In genomic region chr3:49351521-49352011, GRCh38 we compare ENCODE assay signal across 8 cellular contexts. TPM values are rescaled to one million over a fixed set of nuclear protein-coding genes. Genes with fewer than 3 reads are reported as not detected.
DNase-seq lines count a peak whose midpoint lies in the region; ATAC-seq lines count a peak whose summit lies in the region.

No MANE protein-coding gene starts in this region.

- no peak for ATAC-seq in T-cell (replicated peaks in 1 of 4)
- ATAC-seq in GM19328 (IDR thresholded peaks at IDR 0.05; ENCODE audit: unreplicated experiment): no peak

- DNase-seq in H4 (ENCODE audit: low spot score): peak; percentile 74
- no peak for DNase-seq in T-cell
- peak; percentile 1 for DNase-seq in germinal center (ENCODE audit: low spot score)
- DNase-seq in COR-L47 (lab: John Stamatoyannopoulos, UW): no peak
- no peak for DNase-seq in NCI-H774 (lab: John Stamatoyannopoulos, UW)
- DNase-seq in GOT3 (lab: John Stamatoyannopoulos, UW): no peak

- peaks cover 7 to 11% (median 9%) of the 10 kb centered on the region in 3 donors for H3K4me1 ChIP-seq in skeletal muscle tissue (ENCODE audit: control insufficient read depth in 3 of 3, insufficient read depth in 3 of 3, low read length in 3 of 3)

- H3K36me3 ChIP-seq in skeletal muscle tissue (ENCODE audit: control insufficient read depth in 3 of 3, insufficient read depth in 3 of 3, low read length in 3 of 3): peaks cover 6 to 7% (median 7%) of the 10 kb centered on the region in 3 donors

- H3K27me3 Mint-ChIP-seq in T-cell: no peaks in the 10 kb centered on the region

- peaks cover 5% of the 10 kb centered on the region for H3K36me3 Mint-ChIP-seq in T-cell

- no peak overlapping the region for H3K4me3 Mint-ChIP-seq in T-cell

- no peaks in the 10 kb centered on the region for H3K9me3 Mint-ChIP-seq in T-cell

- H3K9me3 ChIP-seq in skeletal muscle tissue (ENCODE audit: control insufficient read depth in 3 of 3, low read length in 3 of 3): no peaks in the 10 kb centered on the region

- peak overlapping the region; percentile 40 to 53 for H3K27ac Mint-ChIP-seq in T-cell

- H3K27ac ChIP-seq in skeletal muscle tissue (ENCODE audit: low read depth, low read length): peak overlapping the region; percentile 69

- H3K9ac ChIP-seq in skeletal muscle tissue (ENCODE audit: low read depth in 1 of 3, low read length in 3 of 3): peak overlapping the region in 1 of 3 donors; percentile 14

- H3K4me1 Mint-ChIP-seq in T-cell: peaks cover 13 to 29% (median 18%) of the 10 kb centered on the region in 3 donors

- POLR2A ChIA-PET in T-cell (lab: Charles Lee): interaction anchor here in 1 of 2 donors (0.7 kb wide), 1 partner anchor 1138 kb away, joined by 4 read pairs; no protein-coding TSS in a partner anchor

- CTCF ChIA-PET in T-cell (lab: Charles Lee): interaction anchor here in 1 of 2 donors (2.2 kb wide), 1 partner anchor 11 kb away, joined by 11 read pairs; the partner anchor contains the start of gene USP4

- no peaks in the 10 kb centered on the region for H3K27me3 ChIP-seq in skeletal muscle tissue (ENCODE audit: control insufficient read depth in 3 of 3, insufficient read depth in 3 of 3, low read length in 3 of 3)

- no peak overlapping the region for H3K4me3 ChIP-seq in skeletal muscle tissue (ENCODE audit: low read length in 3 of 3)

RNA-seq across cellular contexts. Expression of gene GPX1, which starts 6.6 kb away (rescaled TPM):
- total RNA-seq in H4 (2014; rRNA removed; shearing (Covaris generic)): 187 and 194 TPM in 2 replicates
- total RNA-seq in T-cell (10 to 100 TPM; 45.1 to 87.5 (median 73.8) TPM), skeletal muscle tissue (89.2 TPM)

RNA-seq across cellular contexts. Expression of gene USP4, which starts 11.7 kb away (rescaled TPM):
- 2.7 and 6.5 TPM in 2 replicates for total RNA-seq in H4 (2014; rRNA removed; shearing (Covaris generic))
- 100 to 1,000 TPM; 101 to 107 (median 103) TPM for total RNA-seq in T-cell
- 18.3 TPM for total RNA-seq in skeletal muscle tissue

Comparison
In these comparisons a context has a peak if more than half of its experiments do, and no peak if none do; other contexts are left out.
1. DNase-seq: peak in H4 (single experiment) and germinal center (single experiment); none in T-cell (0 of 34), COR-L47 (single experiment), NCI-H774 (single experiment) and GOT3 (single experiment).